Comparison of ENCODE assay signal across 1 cellular context in genomic region chr2:128640166-128640846, GRCh38.
TF ChIP-seq lines count a peak whose summit lies in the region.

No MANE protein-coding gene starts in this region.

TF ChIP-seq in H1, 55 proteins besides CTCF, POLR2A, EP300 and RAD21:
- no peak for TF ChIP-seq NRF1 (IDR thresholded peaks at IDR 0.05; ENCODE audit: low read depth, low read length)
- TF ChIP-seq CHD2 (IDR thresholded peaks at IDR 0.05; ENCODE audit: low read length): no peak
- TF ChIP-seq SUZ12 (IDR thresholded peaks at IDR 0.05; ENCODE audit: low read length): no peak
- no peak for TF ChIP-seq CHD7 (IDR thresholded peaks at IDR 0.05; ENCODE audit: insufficient replicate concordance, low read length)
- TF ChIP-seq JUND (IDR thresholded peaks at IDR 0.05; ENCODE audit: low read length): no peak
- no peak for TF ChIP-seq SIN3A (conservative IDR thresholded peaks at IDR 0.05 in 1 of 2, IDR thresholded peaks at IDR 0.05 in 1 of 2; ENCODE audit: low read depth in 1 of 2, low read length in 2 of 2)
- TF ChIP-seq JUN (IDR thresholded peaks at IDR 0.05; ENCODE audit: low read depth, low read length): no peak
- TF ChIP-seq BCL11A (IDR thresholded peaks at IDR 0.05; ENCODE audit: low read depth in 2 of 2, low read length in 2 of 2): no peak
